ENCODE assay signal across 8 cellular contexts in genomic region chr5:132866342-132867045, GRCh38. TPM values are rescaled to one million over a fixed set of nuclear protein-coding genes. Genes with fewer than 3 reads are reported as not detected.
A peak's percentile ranks its signal among the peaks of the same experiment; 100 is the strongest.
DNase-seq lines count a peak whose midpoint lies in the region; ATAC-seq and TF ChIP-seq lines count a peak whose summit lies in the region.

Gene GDF9, minus strand, starts transcription at chr5:132866469. Its CDS starts 1,936 bp downstream, at chr5:132864533.
Gene UQCRQ, plus strand, starts transcription at chr5:132866642. Its CDS starts 240 bp downstream, at chr5:132866882.

- H3K4me3 Mint-ChIP-seq in WTC11 (peak within 1 kb of the TSS; percentile 100), immature natural killer cell (peak within 1 kb of the TSS; percentile 98 to 100 (median 99))

- ATAC-seq in GM18907 (IDR thresholded peaks at IDR 0.05; ENCODE audit: unreplicated experiment) = peak; percentile 98
- peak; percentile 97 for ATAC-seq in HG03159 (IDR thresholded peaks at IDR 0.05; ENCODE audit: unreplicated experiment)
- peak; percentile 99 for ATAC-seq in WTC11

- DNase-seq in AG08396 (ENCODE audit: low spot score) = peak; percentile 95
- DNase-seq in NCI-H2227 (lab: John Stamatoyannopoulos, UW; ENCODE audit: unreplicated experiment) = peak; percentile 96
- DNase-seq in WTC11 (ENCODE audit: low spot score) = peak; percentile 97
- peak; percentile 53 to 100 (median 97) for DNase-seq in caudate nucleus (lab: John Stamatoyannopoulos, UW)
- peak; percentile 96 to 97 (median 97) for DNase-seq in immature natural killer cell
- DNase-seq in smooth muscle cell of the brain vasculature (ENCODE audit: low read depth, low spot score) = peak; percentile 99

- CTCF ChIA-PET in WTC11 (lab: Charles Lee) = interaction anchor here (0.7 to 2.9 kb wide), 16 partner anchors 10 to 340 kb away, joined by 3 to 24 read pairs (median 6); partner anchors contain the start of genes CCNI2 and SHROOM1

- H3K27ac ChIP-seq in caudate nucleus (ENCODE audit: low read depth, low read length) = peak within 1 kb of the TSS; percentile 98

- H3K4me1 Mint-ChIP-seq in WTC11 (peaks cover 22% of the 10 kb centered on the region), immature natural killer cell (peaks cover 23 to 36% of the 10 kb centered on the region in 2 donors)

- H3K36me3 Mint-ChIP-seq in WTC11 (peaks cover 24% of the 10 kb centered on the region), immature natural killer cell (no peaks in the 10 kb centered on the region)

- POLR2A ChIA-PET in WTC11 (lab: Charles Lee) = interaction anchor here (0.5 to 2.7 kb wide), 12 partner anchors 31 to 310 kb away, joined by 3 to 13 read pairs (median 5); partner anchors contain the start of genes AFF4, CCNI2, RAD50 and SOWAHA

- H3K27me3 Mint-ChIP-seq in WTC11 (ENCODE audit: low read depth) = peaks cover 3% of the 10 kb centered on the region; the same call in 1 of the 2 replicates
- H3K27me3 Mint-ChIP-seq in immature natural killer cell (ENCODE audit: low read depth in 3 of 3) = peaks cover 3 to 15% (median 13%) of the 10 kb centered on the region in 3 donors

- no peaks in the 10 kb centered on the region for H3K9me3 Mint-ChIP-seq in WTC11
- H3K9me3 Mint-ChIP-seq in immature natural killer cell = no peaks in the 10 kb centered on the region

- H3K27ac Mint-ChIP-seq in WTC11 (peak within 1 kb of the TSS; percentile 100), immature natural killer cell (peak within 1 kb of the TSS; percentile 99 to 100 (median 100))

- no peak for TF ChIP-seq CTCF in WTC11 (IDR thresholded peaks at IDR 0.05)

TF ChIP-seq in WTC11, 78 proteins besides CTCF, POLR2A, EP300 and RAD21 (continues in another document):
- TF ChIP-seq ARID4B (CRISPR knock-in tag; IDR thresholded peaks at IDR 0.05; ENCODE audit: borderline replicate concordance) (peak; percentile 44; the same call in 1 of the 2 replicates), EMX1 (CRISPR knock-in tag; IDR thresholded peaks at IDR 0.05) (no peak), GABPB1 (CRISPR knock-in tag; IDR thresholded peaks at IDR 0.05) (peak; percentile 81), CREM (CRISPR knock-in tag; IDR thresholded peaks at IDR 0.05) (peak; percentile 96), MAX (CRISPR knock-in tag; IDR thresholded peaks at IDR 0.05) (peak; percentile 65; the same call in 1 of the 2 replicates), CBFB (CRISPR knock-in tag; IDR thresholded peaks at IDR 0.05; ENCODE audit: low read depth) (0 out of 2 replicates have a peak, but pooled peaks have one; percentile 37), AFF4 (CRISPR knock-in tag; IDR thresholded peaks at IDR 0.05; ENCODE audit: borderline replicate concordance) (peak; percentile 32; the same call in 1 of the 2 replicates), OVOL2 (CRISPR knock-in tag; IDR thresholded peaks at IDR 0.05; ENCODE audit: borderline replicate concordance) (no peak), ZBTB21 (CRISPR knock-in tag; IDR thresholded peaks at IDR 0.05; ENCODE audit: borderline replicate concordance) (peak; percentile 96), KAT7 (CRISPR knock-in tag; IDR thresholded peaks at IDR 0.05; ENCODE audit: borderline replicate concordance) (peak; percentile 48; the same call in 1 of the 2 replicates), TEAD1 (CRISPR knock-in tag; IDR thresholded peaks at IDR 0.05) (peak; percentile 28; the same call in 1 of the 2 replicates), NFYB (CRISPR knock-in tag; conservative IDR thresholded peaks at IDR 0.05; ENCODE audit: low read depth) (no peak), FOXK1 (CRISPR knock-in tag; IDR thresholded peaks at IDR 0.05) (peak; percentile 67), ESRRA (CRISPR knock-in tag; IDR thresholded peaks at IDR 0.05; ENCODE audit: borderline replicate concordance) (no peak; the same call in 1 of the 2 replicates), AR (CRISPR knock-in tag; IDR thresholded peaks at IDR 0.05) (peak; percentile 8; the same call in 1 of the 2 replicates)

RNA-seq across cellular contexts. Expression of gene GDF9, which starts in this region (rescaled TPM):
- total RNA-seq in WTC11 (2021) = 0.34 to 0.42 TPM (median 0.37 TPM) in 3 replicates
- under 1 TPM in 1 of 3 donors, not detected in 2; 0.12 TPM for polyA plus RNA-seq in immature natural killer cell

RNA-seq across cellular contexts. Expression of gene UQCRQ, which starts in this region (rescaled TPM):
- 244 to 256 TPM (median 244 TPM) in 3 replicates for total RNA-seq in WTC11 (2021)
- polyA plus RNA-seq in immature natural killer cell = 100 to 1,000 TPM; 554 to 923 (median 597) TPM

Comparison
In these comparisons a context has a peak if more than half of its experiments do, and no peak if none do; other contexts are left out.
1. Peak in every context shown above with its lines: DNase-seq, ATAC-seq and H3K27ac ChIP-seq.